ENCODE assay signal across 8 cellular contexts in the genomic region with DNA sequence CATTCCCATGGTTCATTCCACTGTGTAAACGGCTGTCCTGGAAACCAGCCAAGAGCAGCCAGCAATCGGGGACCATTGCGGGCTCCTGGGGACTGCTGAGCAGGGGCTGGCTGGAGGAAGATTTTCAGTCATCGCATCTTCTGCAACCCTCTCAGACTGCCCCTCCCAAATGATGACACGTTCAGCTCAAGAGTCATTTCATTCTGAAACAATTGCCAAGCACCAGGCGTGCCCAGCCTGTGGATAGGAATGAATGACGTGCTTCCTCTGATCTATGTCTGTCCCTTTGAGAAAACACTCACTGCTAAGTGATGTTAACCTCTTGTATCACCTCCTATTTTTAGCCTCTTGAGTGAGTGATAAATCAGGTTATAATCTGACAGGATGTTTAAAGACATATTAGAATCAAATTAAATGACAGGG.
DNase-seq lines count a peak whose midpoint lies in the region; ATAC-seq and TF ChIP-seq lines count a peak whose summit lies in the region.

No MANE protein-coding gene starts in this region.

- no peak for TF ChIP-seq POLR2A in body of pancreas (IDR thresholded peaks at IDR 0.05)

- H3K9me3 ChIP-seq in body of pancreas = no peaks in the 10 kb centered on the region

- peaks cover 4% of the 10 kb centered on the region for H3K36me3 Mint-ChIP-seq in type B pancreatic cell

- no peaks in the 10 kb centered on the region for H3K9me3 Mint-ChIP-seq in type B pancreatic cell

- H3K27ac ChIP-seq in body of pancreas = no peak overlapping the region

- ATAC-seq in SK-N-SH treated with all-trans-retinoic acid at 6 μM for 48 hours = peak; percentile 89
- ATAC-seq in body of pancreas = no peak
- ATAC-seq in GM19452 (IDR thresholded peaks at IDR 0.05; ENCODE audit: unreplicated experiment) = no peak

- no peaks in the 10 kb centered on the region for H3K4me1 Mint-ChIP-seq in type B pancreatic cell (ENCODE audit: unreplicated experiment)

- H3K27me3 Mint-ChIP-seq in type B pancreatic cell = peaks cover 7% of the 10 kb centered on the region

- H3K4me3 ChIP-seq in body of pancreas = no peak overlapping the region

- no peaks in the 10 kb centered on the region for H3K36me3 ChIP-seq in body of pancreas (replicated peaks in 1 of 2; ENCODE audit: insufficient read depth in 1 of 2, low read depth in 2 of 2)

- peak overlapping the region; percentile 59 for H3K27ac Mint-ChIP-seq in type B pancreatic cell

- H3K4me3 Mint-ChIP-seq in type B pancreatic cell = no peak overlapping the region

- no peaks in the 10 kb centered on the region for H3K27me3 ChIP-seq in body of pancreas

- intact Hi-C loops in body of pancreas (cut with DNase I) = no loop called here

- H3K4me1 ChIP-seq in body of pancreas = no peaks in the 10 kb centered on the region

- 30 to 34% methylated on average over 7 of the region's 7 CpGs for WGBS in body of pancreas, 2 donors

- DNase-seq in stimulated activated naive CD4-positive, alpha-beta T cell treated with Interleukin-2 at 50 U/mL for 16 hours (lab: John Stamatoyannopoulos, UW) = peak; percentile 39
- DNase-seq in stimulated activated naive CD4-positive, alpha-beta T cell (lab: John Stamatoyannopoulos, UW) = no peak
- DNase-seq in body of pancreas (peak in 3 of 4 donors; percentile 20 to 26 (median 20)), mucosa of gallbladder (ENCODE audit: low spot score) (peak; percentile 10), type B pancreatic cell (ENCODE audit: extremely low spot score, unreplicated experiment) (no peak), HuH-7 (ENCODE audit: low spot score) (no peak)

- no peak for TF ChIP-seq CTCF in body of pancreas (IDR thresholded peaks at IDR 0.05)
- TF ChIP-seq CTCF in type B pancreatic cell (conservative IDR thresholded peaks at IDR 0.05) = no peak

TF ChIP-seq in SK-N-SH treated with all-trans-retinoic acid at 6 μM for 48 hours, 23 proteins besides CTCF, POLR2A, EP300 and RAD21:
- TF ChIP-seq SNAI2 (CRISPR knock-in tag; IDR thresholded peaks at IDR 0.05) (no peak), ISL1 (CRISPR knock-in tag; IDR thresholded peaks at IDR 0.05) (peak; percentile 92), ESRRG (CRISPR knock-in tag; IDR thresholded peaks at IDR 0.05) (peak; percentile 5; the same call in 1 of the 2 replicates), GLIS3 (CRISPR knock-in tag; IDR thresholded peaks at IDR 0.05) (no peak), ZC3H10 (CRISPR knock-in tag; IDR thresholded peaks at IDR 0.05) (0 out of 2 replicates have a peak, but pooled peaks have one; percentile 47), PPARA (CRISPR knock-in tag; IDR thresholded peaks at IDR 0.05; ENCODE audit: borderline replicate concordance) (no peak)
- TF ChIP-seq, protein P1, sequence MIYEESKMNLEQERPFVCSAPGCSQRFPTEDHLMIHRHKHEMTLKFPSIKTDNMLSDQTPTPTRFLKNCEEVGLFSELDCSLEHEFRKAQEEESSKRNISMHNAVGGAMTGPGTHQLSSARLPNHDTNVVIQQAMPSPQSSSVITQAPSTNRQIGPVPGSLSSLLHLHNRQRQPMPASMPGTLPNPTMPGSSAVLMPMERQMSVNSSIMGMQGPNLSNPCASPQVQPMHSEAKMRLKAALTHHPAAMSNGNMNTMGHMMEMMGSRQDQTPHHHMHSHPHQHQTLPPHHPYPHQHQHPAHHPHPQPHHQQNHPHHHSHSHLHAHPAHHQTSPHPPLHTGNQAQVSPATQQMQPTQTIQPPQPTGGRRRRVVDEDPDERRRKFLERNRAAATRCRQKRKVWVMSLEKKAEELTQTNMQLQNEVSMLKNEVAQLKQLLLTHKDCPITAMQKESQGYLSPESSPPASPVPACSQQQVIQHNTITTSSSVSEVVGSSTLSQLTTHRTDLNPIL (CRISPR knock-in tag; IDR thresholded peaks at IDR 0.05; ENCODE audit: low read depth) = 0 out of 2 replicates have a peak, but pooled peaks have one; percentile 67
TF ChIP-seq in SK-N-SH treated with all-trans-retinoic acid at 6 μM for 48 hours: peak in this region for 4.

Comparison
In these comparisons a context has a peak if more than half of its experiments do, and no peak if none do; other contexts are left out.
1. DNase-seq: peak in stimulated activated naive CD4-positive, alpha-beta T cell treated with Interleukin-2 at 50 U/mL for 16 hours (single experiment), body of pancreas (3 of 4) and mucosa of gallbladder (single experiment); none in stimulated activated naive CD4-positive, alpha-beta T cell (0 of 6), type B pancreatic cell (single experiment) and HuH-7 (single experiment).